In genomic region chr1:222665964-222666363, GRCh38 we compare ENCODE assay signal across 17 cellular contexts. TPM values are rescaled to one million over a fixed set of nuclear protein-coding genes. Genes with fewer than 3 reads are reported as not detected.
DNase-seq lines count a peak whose midpoint lies in the region; ATAC-seq and TF ChIP-seq lines count a peak whose summit lies in the region.
"Had no signal": no experiment of that assay in that cellular context is flagged by ENCODE, and none has a peak within 500 bp of the region (broad histone marks: within the 10 kb centered on the region; RNA-seq: fewer than 3 reads in every experiment).

No MANE protein-coding gene starts in this region.

- CTCF ChIA-PET in activated CD8-positive, alpha-beta T cell treated with anti-CD3 and anti-CD28 coated beads for 36 hours (lab: Charles Lee): interaction anchor here (0.6 to 1.0 kb wide), 3 partner anchors 8 to 150 kb away, joined by 3 to 5 read pairs (median 3); no protein-coding TSS in a partner anchor

- no peak overlapping the region for H3K18ac ChIP-seq in mesenchymal stem cell (ENCODE audit: low read depth in 1 of 2, low read length in 2 of 2)

- no peak overlapping the region for H3K9ac ChIP-seq in mesenchymal stem cell (ENCODE audit: low read length)
- H3K9ac ChIP-seq: BLaER1 treated with 17β-estradiol and CSF1 and Interleukin-3, amounts not matched to agents 10 nM and 100 nM had no signal

- no peak overlapping the region for H2BK15ac ChIP-seq in mesenchymal stem cell (ENCODE audit: low read depth, poor library complexity, severe bottlenecking)

- H3K36me3 ChIP-seq in mesenchymal stem cell (ENCODE audit: control insufficient read depth in 1 of 2, insufficient read depth in 2 of 2, low read depth in 1 of 2, low read length in 2 of 2): peaks cover 21 to 82% of the 10 kb centered on the region in 2 experiments

- H2BK12ac ChIP-seq in mesenchymal stem cell (ENCODE audit: low read length in 2 of 2): no peak overlapping the region

- H2AFZ ChIP-seq in mesenchymal stem cell (ENCODE audit: low read depth, low read length): no peak overlapping the region

- intact Hi-C loops in activated CD8-positive, alpha-beta T cell treated with anti-CD3 and anti-CD28 coated beads for 36 hours (cut with micrococcal nuclease): no loop called here
- intact Hi-C loops in Right ventricle myocardium inferior (cut with DNase I): no loop called here

- TF ChIP-seq CTCF in choroid plexus epithelial cell (conservative IDR thresholded peaks at IDR 0.05; ENCODE audit: low read depth, low read length): no peak
- no peak for TF ChIP-seq CTCF in activated CD8-positive, alpha-beta T cell treated with anti-CD3 and anti-CD28 coated beads for 36 hours (IDR thresholded peaks at IDR 0.05)

- H3K27ac Mint-ChIP-seq in activated CD8-positive, alpha-beta T cell treated with anti-CD3 and anti-CD28 coated beads for 36 hours: no peak overlapping the region

- 90% methylated on average over 5 of the region's 7 CpGs for WGBS in mesenchymal stem cell

- no peaks in the 10 kb centered on the region for H3K4me1 ChIP-seq in mesenchymal stem cell (ENCODE audit: control insufficient read depth, insufficient read depth, low read depth, low read length)
- H3K4me1 ChIP-seq: BLaER1 treated with 17β-estradiol and CSF1 and Interleukin-3, amounts not matched to agents 10 nM and 100 nM had no signal

- no peak overlapping the region for H3K4me3 Mint-ChIP-seq in activated CD8-positive, alpha-beta T cell treated with anti-CD3 and anti-CD28 coated beads for 36 hours

- no peaks in the 10 kb centered on the region for H3K9me3 ChIP-seq in mesenchymal stem cell (ENCODE audit: control insufficient read depth, low read length)
- H3K9me3 ChIP-seq: BLaER1 treated with 17β-estradiol and CSF1 and Interleukin-3, amounts not matched to agents 10 nM and 100 nM; SJSA1 had no signal

- H3K4me1 Mint-ChIP-seq in activated CD8-positive, alpha-beta T cell treated with anti-CD3 and anti-CD28 coated beads for 36 hours (ENCODE audit: low read depth): peaks cover 20% of the 10 kb centered on the region

- H2BK5ac ChIP-seq in mesenchymal stem cell (ENCODE audit: low read depth, low read length, poor library complexity, severe bottlenecking): no peak overlapping the region

- H3K36me3 Mint-ChIP-seq in activated CD8-positive, alpha-beta T cell treated with anti-CD3 and anti-CD28 coated beads for 36 hours (ENCODE audit: low read depth): peaks cover 38% of the 10 kb centered on the region

- H3K27me3 ChIP-seq in mesenchymal stem cell (ENCODE audit: control insufficient read depth in 1 of 2, insufficient read depth in 1 of 2, low read length in 2 of 2): no peaks in the 10 kb centered on the region
- H3K27me3 ChIP-seq: BLaER1 treated with 17β-estradiol and CSF1 and Interleukin-3, amounts not matched to agents 10 nM and 100 nM; SJSA1 had no signal

- no peak overlapping the region for H3K23ac ChIP-seq in mesenchymal stem cell (ENCODE audit: low read length in 2 of 2)

- H2AK5ac ChIP-seq in mesenchymal stem cell (ENCODE audit: low read length, severe bottlenecking): no peak overlapping the region

- H3K14ac ChIP-seq in mesenchymal stem cell (ENCODE audit: low read length in 2 of 2): no peak overlapping the region

- peaks cover 17% of the 10 kb centered on the region for H3K79me1 ChIP-seq in mesenchymal stem cell (replicated peaks; ENCODE audit: low read length, poor library complexity, severe bottlenecking)

- H4K91ac ChIP-seq in mesenchymal stem cell (ENCODE audit: low read length): no peak overlapping the region

- no peaks in the 10 kb centered on the region for H3K9me3 Mint-ChIP-seq in activated CD8-positive, alpha-beta T cell treated with anti-CD3 and anti-CD28 coated beads for 36 hours

- no peak overlapping the region for H3K4ac ChIP-seq in mesenchymal stem cell (ENCODE audit: low read depth in 1 of 2, low read length in 2 of 2)

- no peak overlapping the region for H3K4me2 ChIP-seq in mesenchymal stem cell (ENCODE audit: low read length, poor library complexity, severe bottlenecking)
- H3K4me2 ChIP-seq: BLaER1 treated with 17β-estradiol and CSF1 and Interleukin-3, amounts not matched to agents 10 nM and 100 nM had no signal

- H4K8ac ChIP-seq in mesenchymal stem cell (ENCODE audit: low read length): no peak overlapping the region

- POLR2A ChIA-PET in activated CD8-positive, alpha-beta T cell treated with anti-CD3 and anti-CD28 coated beads for 36 hours (lab: Charles Lee): no interaction called here

- H3K27ac ChIP-seq in mesenchymal stem cell (ENCODE audit: low read length, poor library complexity, severe bottlenecking): no peak overlapping the region
- H3K27ac ChIP-seq: BLaER1 treated with 17β-estradiol and CSF1 and Interleukin-3, amounts not matched to agents 10 nM and 100 nM; RWPE1; SJSA1 had no signal

- DNase-seq in EH (ENCODE audit: low read depth): peak; percentile 36
- peak; percentile 81 for DNase-seq in HCEC 1CT
- peak; percentile 27 for DNase-seq in choroid plexus epithelial cell (ENCODE audit: low read depth)
- DNase-seq in mesenchymal stem cell: peak; percentile 31
- DNase-seq in activated CD8-positive, alpha-beta T cell treated with anti-CD3 and anti-CD28 coated beads for 36 hours: no peak
- DNase-seq in Right ventricle myocardium inferior (ENCODE audit: missing footprints): no peak
- no peak for DNase-seq in GM03348 (ENCODE audit: low spot score)
- DNase-seq: NCI-H1436 treated with DMSO at 0.1 percent for 48 hours; NCI-H2081; NCI-H526 treated with DMSO at 0.1 percent for 48 hours; NK-92 treated with Interleukin-12 subunit alpha and Interleukin-12 subunit beta, amount 100 ng/mL, for 24 hours; OCI-M1 had no signal

- ATAC-seq in GM18519 (IDR thresholded peaks at IDR 0.05; ENCODE audit: low FRiP score, unreplicated experiment): no peak
- ATAC-seq in activated CD8-positive, alpha-beta T cell treated with anti-CD3 and anti-CD28 coated beads for 36 hours: no peak
- no peak for ATAC-seq in Right ventricle myocardium inferior
- ATAC-seq: GM12878 had no signal

- H3K27me3 Mint-ChIP-seq in activated CD8-positive, alpha-beta T cell treated with anti-CD3 and anti-CD28 coated beads for 36 hours: no peaks in the 10 kb centered on the region

- no peak overlapping the region for H2BK120ac ChIP-seq in mesenchymal stem cell (ENCODE audit: low read depth, low read length)

- H3K4me3 ChIP-seq in choroid plexus epithelial cell (ENCODE audit: low read depth, low read length) (no peak overlapping the region), mesenchymal stem cell (ENCODE audit: insufficient read depth in 1 of 2, low read depth in 1 of 2, low read length in 2 of 2) (no peak overlapping the region)
- H3K4me3 ChIP-seq: BLaER1 treated with 17β-estradiol and CSF1 and Interleukin-3, amounts not matched to agents 10 nM and 100 nM; GM12878; SJSA1 had no signal

RNA-seq across cellular contexts. Expression of gene AIDA, which starts 46.3 kb away (rescaled TPM):
- 72.0 TPM for polyA plus RNA-seq in mesenchymal stem cell (2013, experiment 1 of 2)
- 73.7 TPM for polyA plus RNA-seq in mesenchymal stem cell (2013, experiment 2 of 2)
- total RNA-seq in activated CD8-positive, alpha-beta T cell treated with anti-CD3 and anti-CD28 coated beads for 36 hours: 10 to 100 TPM; 54.3 to 61.6 TPM
- total RNA-seq in Right ventricle myocardium inferior: 58.4 TPM

RNA-seq across cellular contexts. Expression of gene BROX, which starts 46.4 kb away (rescaled TPM):
- 20.9 TPM for polyA plus RNA-seq in mesenchymal stem cell (2013, experiment 1 of 2)
- 20.7 TPM for polyA plus RNA-seq in mesenchymal stem cell (2013, experiment 2 of 2)
- total RNA-seq in activated CD8-positive, alpha-beta T cell treated with anti-CD3 and anti-CD28 coated beads for 36 hours: 10 to 100 TPM; 25.7 to 32.8 TPM
- total RNA-seq in Right ventricle myocardium inferior: 32.0 TPM

RNA-seq across cellular contexts. Expression of gene MIA3, which starts 48.1 kb away (rescaled TPM):
- 38.5 TPM for polyA plus RNA-seq in mesenchymal stem cell (2013, experiment 1 of 2)
- 33.4 TPM for polyA plus RNA-seq in mesenchymal stem cell (2013, experiment 2 of 2)
- 10 to 100 TPM; 43.1 to 44.1 TPM for total RNA-seq in activated CD8-positive, alpha-beta T cell treated with anti-CD3 and anti-CD28 coated beads for 36 hours
- total RNA-seq in Right ventricle myocardium inferior: 45.9 TPM

Comparison
In these comparisons a context has a peak if more than half of its experiments do, and no peak if none do; other contexts are left out.
1. DNase-seq: peak in EH (single experiment), HCEC 1CT (single experiment), choroid plexus epithelial cell (single experiment) and mesenchymal stem cell (single experiment); none in activated CD8-positive, alpha-beta T cell treated with anti-CD3 and anti-CD28 coated beads for 36 hours (single experiment), Right ventricle myocardium inferior (single experiment) and GM03348 (single experiment).